7 cellular contexts compared by ENCODE assay signal in the genomic region with DNA sequence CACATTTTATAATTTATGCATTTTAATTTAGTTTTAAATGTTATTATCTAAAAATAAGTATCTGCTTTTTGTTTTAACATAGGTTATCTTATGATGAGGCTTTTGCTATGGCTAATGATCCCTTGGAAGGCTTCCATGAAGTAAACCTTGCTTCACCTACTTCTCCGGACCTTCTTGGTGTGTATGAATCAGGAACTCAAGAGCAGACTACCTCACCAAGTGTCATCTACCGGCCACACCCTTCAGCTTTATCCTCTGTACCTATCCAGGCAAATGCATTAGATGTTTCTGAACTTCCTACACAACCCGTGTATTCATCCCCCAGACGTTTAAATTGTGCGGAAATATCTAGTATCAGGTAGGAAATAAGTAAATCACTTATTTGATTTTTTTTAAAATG. TPM values are rescaled to one million over a fixed set of nuclear protein-coding genes. Genes with fewer than 3 reads are reported as not detected.
"Had no signal": no experiment of that assay in that cellular context is flagged by ENCODE, and none has a peak within 500 bp of the region (broad histone marks: within the 10 kb centered on the region; RNA-seq: fewer than 3 reads in every experiment).

No MANE protein-coding gene starts in this region.

- H2AFZ ChIP-seq: GM23338 had no signal

- H3K27ac ChIP-seq: HL-60 had no signal

- H3K4me1 Mint-ChIP-seq: GM23338, H9 had no signal

- H3K27ac Mint-ChIP-seq: GM23338, H9 had no signal

- H3K4me3 ChIP-seq: GM23338 had no signal

- H3K4me3 Mint-ChIP-seq: GM23338, H9, IgD-negative memory B cell had no signal

- H3K27me3 Mint-ChIP-seq: IgD-negative memory B cell had no signal

- H3K4me2 ChIP-seq: GM23338 had no signal

- DNase-seq: H9, HCEC 1CT had no signal

- ATAC-seq: GM23338, HepG2 had no signal

RNA-seq across cellular contexts. Expression of a gene that starts 56.2 kb away (rescaled TPM):
- total RNA-seq: GM23338, HepG2 had no signal
- polyA plus RNA-seq: GM23338, H1, HepG2, IgD-negative memory B cell had no signal
